Comparison of ENCODE assay signal across 21 cellular contexts in the genomic region with DNA sequence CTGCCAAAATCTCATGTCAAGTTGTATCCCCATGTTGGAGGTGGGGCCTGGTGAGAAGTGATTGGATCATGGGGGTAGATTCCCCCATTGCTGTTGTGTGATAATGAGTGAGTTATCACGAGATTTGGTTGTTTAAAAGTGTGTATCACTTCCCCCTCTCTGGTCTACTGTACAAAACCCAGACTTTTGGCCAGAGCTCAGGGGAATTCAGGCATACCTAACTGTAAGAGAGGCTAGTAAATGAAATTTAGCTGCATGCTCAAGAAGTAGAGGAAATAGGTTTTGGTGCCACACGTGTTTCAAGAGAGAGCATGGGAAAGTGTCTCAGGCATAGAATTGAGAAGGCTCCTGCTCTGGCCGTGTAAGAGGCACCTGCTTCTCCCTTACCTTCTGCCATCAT.
"Had no signal": no experiment of that assay in that cellular context is flagged by ENCODE, and none has a peak within 500 bp of the region (broad histone marks: within the 10 kb centered on the region; RNA-seq: fewer than 3 reads in every experiment).

No MANE protein-coding gene starts in this region.

- DNase-seq: activated CD4-positive, CD25-positive, alpha-beta regulatory T cell treated with anti-CD3 and anti-CD28 coated beads, Interleukin-2, amount 50 U/mL, for 72 hours; activated gamma-delta T cell treated with Interleukin-2 at 50 U/mL for 16 hours; activated T-cell treated with anti-CD3 and anti-CD28 coated beads, Interleukin-2, amount 50 U/mL, for 1 hour; adrenal gland; brain microvascular endothelial cell; caudate nucleus; effector CD4-positive, alpha-beta T cell; heart left ventricle; islet precursor cell; left cardiac atrium; nephron progenitor cell; nucleus accumbens; small intestine; stimulated activated CD4-positive, alpha-beta T cell treated with anti-CD3 and anti-CD28 coated beads, Interleukin-2, amount 100 ng/mL, for 24 hours; transverse colon; uterus; WERI-Rb-1 had no signal

- H3K36me3 Mint-ChIP-seq: activated naive CD8-positive, alpha-beta T cell; stimulated activated effector memory CD8-positive, alpha-beta T cell treated with anti-CD3 and anti-CD28 coated beads, Interleukin-12 subunit alpha, Interleukin-12 subunit beta, amount 100 ng/mL, for 72 hours had no signal

- H3K4me1 Mint-ChIP-seq: stimulated activated effector memory CD8-positive, alpha-beta T cell treated with anti-CD3 and anti-CD28 coated beads, Interleukin-12 subunit alpha, Interleukin-12 subunit beta, amount 100 ng/mL, for 72 hours had no signal

- ATAC-seq: heart left ventricle; left cardiac atrium; sciatic nerve; stimulated activated effector memory CD8-positive, alpha-beta T cell treated with anti-CD3 and anti-CD28 coated beads, Interleukin-12 subunit alpha, Interleukin-12 subunit beta, amount 100 ng/mL, for 72 hours had no signal

- H3K27ac Mint-ChIP-seq: activated naive CD8-positive, alpha-beta T cell; dendritic cell treated with granulocyte-macrophage colony-stimulating factor and Interleukin-4, amounts not matched to agents 40 ng/mL and 50 ng/mL, for 4 days; nephron progenitor cell; stimulated activated effector memory CD8-positive, alpha-beta T cell treated with anti-CD3 and anti-CD28 coated beads, Interleukin-12 subunit alpha, Interleukin-12 subunit beta, amount 100 ng/mL, for 72 hours had no signal

- H3K27me3 Mint-ChIP-seq: activated naive CD8-positive, alpha-beta T cell; dendritic cell treated with granulocyte-macrophage colony-stimulating factor and Interleukin-4, amounts not matched to agents 40 ng/mL and 50 ng/mL, for 4 days had no signal

- H3K9me3 Mint-ChIP-seq: dendritic cell treated with granulocyte-macrophage colony-stimulating factor and Interleukin-4, amounts not matched to agents 40 ng/mL and 50 ng/mL, for 4 days; nephron progenitor cell had no signal

- H3K4me3 Mint-ChIP-seq: activated naive CD8-positive, alpha-beta T cell; dendritic cell treated with granulocyte-macrophage colony-stimulating factor and Interleukin-4, amounts not matched to agents 40 ng/mL and 50 ng/mL, for 4 days; nephron progenitor cell; stimulated activated effector memory CD8-positive, alpha-beta T cell treated with anti-CD3 and anti-CD28 coated beads, Interleukin-12 subunit alpha, Interleukin-12 subunit beta, amount 100 ng/mL, for 72 hours had no signal
